ENCODE assay signal across 15 cellular contexts in the genomic region with DNA sequence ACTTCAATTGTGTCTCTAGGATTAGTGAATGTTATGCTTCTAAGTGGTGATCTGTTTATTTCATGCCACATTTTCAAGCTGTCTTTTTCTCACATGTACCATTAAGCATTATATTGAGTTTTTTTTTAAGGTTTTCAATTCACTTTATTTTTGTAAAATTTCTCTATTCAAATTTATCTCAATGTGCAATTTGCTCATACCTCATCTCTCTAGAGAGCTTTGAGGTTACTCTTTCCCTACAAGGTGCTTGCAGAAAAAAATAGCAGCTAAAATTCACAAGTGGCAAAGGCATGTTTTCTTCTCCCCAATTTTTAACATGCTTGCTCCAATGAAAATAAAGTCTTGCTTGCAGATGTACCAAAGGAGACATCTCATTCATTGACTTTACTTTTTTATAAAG.
DNase-seq lines count a peak whose midpoint lies in the region; TF ChIP-seq lines count a peak whose summit lies in the region.
"Had no signal": no experiment of that assay in that cellular context is flagged by ENCODE, and none has a peak within 500 bp of the region (broad histone marks: within the 10 kb centered on the region; RNA-seq: fewer than 3 reads in every experiment).

No MANE protein-coding gene starts in this region.

- peaks cover 19% of the 10 kb centered on the region for H3K4me1 Mint-ChIP-seq in mesothelial cell of epicardium
- peaks cover 0 to 2% of the 10 kb centered on the region in 2 experiments; a peak in 1 of 4 replicates for H3K4me1 Mint-ChIP-seq in H9

- H2BK5ac ChIP-seq in H9 (ENCODE audit: insufficient read length, low read length): no peak overlapping the region

- H3K9me3 Mint-ChIP-seq in mesothelial cell of epicardium (no peaks in the 10 kb centered on the region), H9 (0 out of 5 replicates have a peak, but pooled peaks cover 0 to 3% of the 10 kb centered on the region in 2 experiments)
- H3K9me3 Mint-ChIP-seq: CD4-positive, alpha-beta T cell had no signal

- no peak overlapping the region for H4K8ac ChIP-seq in H9 (replicated peaks; ENCODE audit: insufficient read length, low read depth, low read length)

- H3T11ph ChIP-seq in H9 (ENCODE audit: low read length): no peak overlapping the region

- H3K18ac ChIP-seq in H9 (ENCODE audit: insufficient read length, low read depth, low read length): no peak overlapping the region

- no peaks in the 10 kb centered on the region for H3K36me3 ChIP-seq in BLaER1 treated with 17β-estradiol and CSF1 and Interleukin-3, amounts not matched to agents 10 nM and 100 nM
- H3K36me3 ChIP-seq: BE2C had no signal

- H3K9me3 ChIP-seq in BLaER1 treated with 17β-estradiol and CSF1 and Interleukin-3, amounts not matched to agents 10 nM and 100 nM (replicated peaks in 1 of 11): peaks cover 0 to 13% (median 3%) of the 10 kb centered on the region in 11 experiments; a peak in 8 of 22 replicates
- no peaks in the 10 kb centered on the region for H3K9me3 ChIP-seq in H9 (ENCODE audit: control insufficient read depth, low read depth, low read length)
- H3K9me3 ChIP-seq: BE2C, Caco-2 had no signal

- H2BK15ac ChIP-seq in H9 (ENCODE audit: low read depth, low read length): no peak overlapping the region

- peak overlapping the region in 2 of 11 experiments; percentile 35; a peak in 5 of 22 replicates for H3K9ac ChIP-seq in BLaER1 treated with 17β-estradiol and CSF1 and Interleukin-3, amounts not matched to agents 10 nM and 100 nM
- H3K9ac ChIP-seq in H9 (ENCODE audit: extremely low read depth, insufficient read length, low read length): no peak overlapping the region

- no peak overlapping the region for H2AFZ ChIP-seq in H9 (ENCODE audit: low read length)

- no peaks in the 10 kb centered on the region for H3K27me3 ChIP-seq in BLaER1 treated with 17β-estradiol and CSF1 and Interleukin-3, amounts not matched to agents 10 nM and 100 nM
- H3K27me3 ChIP-seq in H9 (ENCODE audit: insufficient read depth, low read length): no peaks in the 10 kb centered on the region
- H3K27me3 ChIP-seq: BE2C had no signal

- peaks cover 0 to 46% (median 25%) of the 10 kb centered on the region in 10 experiments; a peak in 18 of 20 replicates for H3K4me1 ChIP-seq in BLaER1 treated with 17β-estradiol and CSF1 and Interleukin-3, amounts not matched to agents 10 nM and 100 nM
- no peaks in the 10 kb centered on the region for H3K4me1 ChIP-seq in H9 (ENCODE audit: insufficient read depth, low read length)
- H3K4me1 ChIP-seq: BE2C, Caco-2 had no signal

- no peaks in the 10 kb centered on the region; a peak in 1 of 22 replicates for H4K20me1 ChIP-seq in BLaER1 treated with 17β-estradiol and CSF1 and Interleukin-3, amounts not matched to agents 10 nM and 100 nM
- no peaks in the 10 kb centered on the region for H4K20me1 ChIP-seq in H9 (ENCODE audit: control insufficient read depth, insufficient read depth, insufficient read length)

- H2AK5ac ChIP-seq in H9 (ENCODE audit: insufficient read length, low read length): no peak overlapping the region

- H3K4me3 Mint-ChIP-seq in mesothelial cell of epicardium (no peak overlapping the region), H9 (no peak overlapping the region)
- H3K4me3 Mint-ChIP-seq: CD4-positive, alpha-beta T cell; CD8-positive, alpha-beta T cell had no signal

- TF ChIP-seq CTCF in mesothelial cell of epicardium (IDR thresholded peaks at IDR 0.05; ENCODE audit: unreplicated experiment) (no peak), H9 (conservative IDR thresholded peaks at IDR 0.05) (no peak)

- peak overlapping the region in 10 of 11 experiments; percentile 17 to 78 (median 62); a peak in 16 of 22 replicates for H3K27ac ChIP-seq in BLaER1 treated with 17β-estradiol and CSF1 and Interleukin-3, amounts not matched to agents 10 nM and 100 nM
- H3K27ac ChIP-seq in H9 (ENCODE audit: insufficient read length, low read depth, low read length): no peak overlapping the region
- H3K27ac ChIP-seq: C4-2B had no signal

- H3K23ac ChIP-seq in H9 (ENCODE audit: insufficient read length, low read depth, low read length): no peak overlapping the region

- H4K5ac ChIP-seq in H9 (ENCODE audit: insufficient read length, low read depth, low read length): no peak overlapping the region

- no peaks in the 10 kb centered on the region for H3K79me2 ChIP-seq in H9 (ENCODE audit: insufficient read depth, low read length)

- no peak overlapping the region for H4K91ac ChIP-seq in H9 (ENCODE audit: insufficient read length, low read depth, low read length)

- H3K4ac ChIP-seq in H9 (ENCODE audit: low read depth, low read length): no peak overlapping the region

- no peaks in the 10 kb centered on the region for H3K23me2 ChIP-seq in H9 (ENCODE audit: insufficient read length, low read depth, low read length, poor library complexity, severe bottlenecking)

- peak overlapping the region in 8 of 11 experiments; percentile 8 to 78 (median 61); a peak in 16 of 22 replicates for H3K4me2 ChIP-seq in BLaER1 treated with 17β-estradiol and CSF1 and Interleukin-3, amounts not matched to agents 10 nM and 100 nM
- no peak overlapping the region for H3K4me2 ChIP-seq in H9 (ENCODE audit: insufficient read depth, insufficient read length, low read length)

- no peak for DNase-seq in mesothelial cell of epicardium (ENCODE audit: low spot score in 2 of 2, unreplicated experiment in 2 of 2)
- no peak for DNase-seq in H9
- no peak for DNase-seq in C1 segment of cervical spinal cord (lab: John Stamatoyannopoulos, UW)
- no peak for DNase-seq in KG1 (lab: John Stamatoyannopoulos, UW)
- DNase-seq: 8988T; ACHN; BE2C; Caco-2; Calu3; CD4-positive, alpha-beta T cell; CD8-positive, alpha-beta T cell; DMS79 treated with DMSO at 0.1 percent for 48 hours; GF-D8 had no signal

- H3K27ac Mint-ChIP-seq in mesothelial cell of epicardium (peak overlapping the region; percentile 11), H9 (no peak overlapping the region)
- H3K27ac Mint-ChIP-seq: CD4-positive, alpha-beta T cell; CD8-positive, alpha-beta T cell had no signal

- H2BK120ac ChIP-seq in H9 (ENCODE audit: low read depth, low read length, poor library complexity, severe bottlenecking): no peak overlapping the region

- H3K4me3 ChIP-seq in BLaER1 treated with 17β-estradiol and CSF1 and Interleukin-3, amounts not matched to agents 10 nM and 100 nM: no peak overlapping the region

- H3K14ac ChIP-seq in H9 (ENCODE audit: insufficient read depth, low read length): no peak overlapping the region

- H2BK12ac ChIP-seq in H9 (ENCODE audit: insufficient read length, low read depth, low read length): no peak overlapping the region

- H3K56ac ChIP-seq in H9 (ENCODE audit: insufficient read length, low read depth, low read length): no peak overlapping the region

- H3K27me3 Mint-ChIP-seq in mesothelial cell of epicardium (ENCODE audit: low read depth): no peaks in the 10 kb centered on the region
- H3K27me3 Mint-ChIP-seq in H9 (ENCODE audit: low read depth): no peaks in the 10 kb centered on the region
- H3K27me3 Mint-ChIP-seq: CD4-positive, alpha-beta T cell had no signal

- H3K36me3 Mint-ChIP-seq in mesothelial cell of epicardium: no peaks in the 10 kb centered on the region
- H3K36me3 Mint-ChIP-seq in H9 (ENCODE audit: insufficient read depth in 1 of 3, low read depth in 3 of 3): no peaks in the 10 kb centered on the region; a peak in 1 of 7 replicates
- H3K36me3 Mint-ChIP-seq: CD8-positive, alpha-beta T cell had no signal

- H3K79me1 ChIP-seq in H9 (ENCODE audit: insufficient read depth, low read depth, low read length, poor library complexity, severe bottlenecking): no peaks in the 10 kb centered on the region

- no peak overlapping the region for H2BK20ac ChIP-seq in H9 (ENCODE audit: low read depth, low read length, poor library complexity, severe bottlenecking)
